Comparison of ENCODE assay signal across 20 cellular contexts in genomic region chr9:90167920-90168319, GRCh38.
DNase-seq lines count a peak whose midpoint lies in the region; ATAC-seq and TF ChIP-seq lines count a peak whose summit lies in the region.
"Had no signal": no experiment of that assay in that cellular context is flagged by ENCODE, and none has a peak within 500 bp of the region (broad histone marks: within the 10 kb centered on the region; RNA-seq: fewer than 3 reads in every experiment).

No MANE protein-coding gene starts in this region.

- peaks cover 0 to 3% of the 10 kb centered on the region in 2 donors for H3K4me1 ChIP-seq in lung (ENCODE audit: control insufficient read depth in 2 of 2, insufficient read depth in 2 of 2, low read length in 2 of 2)
- H3K4me1 ChIP-seq: HAP-1 had no signal

- H3K27ac Mint-ChIP-seq in activated T-helper 17 cell treated with anti-CD3 and anti-CD28 coated beads, Interleukin-2, amount 50 U/mL, for 72 hours: no peak overlapping the region
- H3K27ac Mint-ChIP-seq: CD14-positive monocyte had no signal

- TF ChIP-seq CTCF in lung (IDR thresholded peaks at IDR 0.05; ENCODE audit: control extremely low read depth, extremely low read depth): no peak

- no peak overlapping the region for H3K27ac ChIP-seq in lung (ENCODE audit: low read depth in 1 of 2, low read length in 1 of 2)
- H3K27ac ChIP-seq: SK-N-MC had no signal

- peaks cover 9% of the 10 kb centered on the region for H3K9me3 Mint-ChIP-seq in activated T-helper 17 cell treated with anti-CD3 and anti-CD28 coated beads, Interleukin-2, amount 50 U/mL, for 72 hours

- no peak overlapping the region for H3K4me3 ChIP-seq in lung
- H3K4me3 ChIP-seq: HAP-1, Peyer's patch, SK-N-MC had no signal

- no peaks in the 10 kb centered on the region for H3K36me3 ChIP-seq in lung (ENCODE audit: control insufficient read depth in 2 of 2, insufficient read depth in 2 of 2, low read length in 2 of 2)
- H3K36me3 ChIP-seq: HAP-1, Peyer's patch had no signal

- ATAC-seq in lung (ENCODE audit: insufficient read depth, low FRiP score) (no peak), GM21717 (IDR thresholded peaks at IDR 0.05; ENCODE audit: unreplicated experiment) (no peak), HG02571 (IDR thresholded peaks at IDR 0.05; ENCODE audit: unreplicated experiment) (no peak)
- ATAC-seq in activated T-helper 17 cell treated with anti-CD3 and anti-CD28 coated beads, Interleukin-2, amount 50 U/mL, for 72 hours (replicated peaks): no peak

- H3K4me1 Mint-ChIP-seq in activated T-helper 17 cell treated with anti-CD3 and anti-CD28 coated beads, Interleukin-2, amount 50 U/mL, for 72 hours: no peaks in the 10 kb centered on the region
- H3K4me1 Mint-ChIP-seq: CD14-positive monocyte had no signal

- H3K4me3 Mint-ChIP-seq in activated T-helper 17 cell treated with anti-CD3 and anti-CD28 coated beads, Interleukin-2, amount 50 U/mL, for 72 hours: no peak overlapping the region
- H3K4me3 Mint-ChIP-seq: CD14-positive monocyte had no signal

- DNase-seq in DMS153 (lab: John Stamatoyannopoulos, UW) (peak; percentile 50), DMS79 treated with DMSO at 0.1 percent for 48 hours (lab: John Stamatoyannopoulos, UW) (peak; percentile 59), NCI-H2029 treated with DMSO at 0.1 percent for 48 hours (lab: John Stamatoyannopoulos, UW) (peak; percentile 67), lung (ENCODE audit: low spot score) (peak; percentile 41)
- DNase-seq: ACHN, AML-193, DMS 273 treated with DMSO at 0.1 percent for 48 hours, IMR-90, Karpas-422, NCI-H1436, NCI-H2171, NCI-H524, Peyer's patch, Right ventricle myocardium superior had no signal

- 23 to 41% methylated on average over 2 of the region's 2 CpGs for WGBS in lung, 2 donors

- peaks cover 7% of the 10 kb centered on the region for H3K27me3 Mint-ChIP-seq in activated T-helper 17 cell treated with anti-CD3 and anti-CD28 coated beads, Interleukin-2, amount 50 U/mL, for 72 hours

- H3K36me3 Mint-ChIP-seq in activated T-helper 17 cell treated with anti-CD3 and anti-CD28 coated beads, Interleukin-2, amount 50 U/mL, for 72 hours (ENCODE audit: low read depth): no peaks in the 10 kb centered on the region

- H3K27me3 ChIP-seq in lung (ENCODE audit: control insufficient read depth, insufficient read depth): no peaks in the 10 kb centered on the region
- H3K27me3 ChIP-seq: Peyer's patch had no signal

- peaks cover 0 to 7% of the 10 kb centered on the region in 2 donors for H3K9me3 ChIP-seq in lung (ENCODE audit: control insufficient read depth in 2 of 2, insufficient read depth in 1 of 2, low read length in 1 of 2)
- H3K9me3 ChIP-seq: HAP-1 had no signal
